ENCODE assay signal across 21 cellular contexts in genomic region chr6:4185419-4185818, GRCh38. TPM values are rescaled to one million over a fixed set of nuclear protein-coding genes. Genes with fewer than 3 reads are reported as not detected.
DNase-seq lines count a peak whose midpoint lies in the region; ATAC-seq and TF ChIP-seq lines count a peak whose summit lies in the region.
"Had no signal": no experiment of that assay in that cellular context is flagged by ENCODE, and none has a peak within 500 bp of the region (broad histone marks: within the 10 kb centered on the region; RNA-seq: fewer than 3 reads in every experiment).

No MANE protein-coding gene starts in this region.

- H3K36me3 Mint-ChIP-seq in activated T-helper 17 cell treated with anti-CD3 and anti-CD28 coated beads, Interleukin-2, amount 50 U/mL, for 72 hours (ENCODE audit: low read depth), result no peaks in the 10 kb centered on the region
- H3K36me3 Mint-ChIP-seq: CD8-positive, alpha-beta T cell had no signal

- H3K4me3 ChIP-seq in GM12865 (ENCODE audit: low read depth, low read length), result no peak overlapping the region
- H3K4me3 ChIP-seq: ascending aorta, skin epidermis had no signal

- TF ChIP-seq CTCF in GM12865 (IDR thresholded peaks at IDR 0.05; ENCODE audit: insufficient read depth, low read depth, low read length, missing control alignments), result no peak
- no peak for TF ChIP-seq CTCF in GM20000 (IDR thresholded peaks at IDR 0.05; ENCODE audit: extremely low read depth, missing control alignments)

- peak overlapping the region; percentile 90 for H3K27ac Mint-ChIP-seq in activated T-helper 17 cell treated with anti-CD3 and anti-CD28 coated beads, Interleukin-2, amount 50 U/mL, for 72 hours
- H3K27ac Mint-ChIP-seq: activated B cell treated with CpG ODN at 0.5 μM for 24 hours; CD8-positive, alpha-beta T cell had no signal

- H3K9me3 Mint-ChIP-seq in activated T-helper 17 cell treated with anti-CD3 and anti-CD28 coated beads, Interleukin-2, amount 50 U/mL, for 72 hours, result no peaks in the 10 kb centered on the region
- H3K9me3 Mint-ChIP-seq: activated B cell treated with CpG ODN at 0.5 μM for 24 hours; central memory CD8-positive, alpha-beta T cell had no signal

- peaks cover 9% of the 10 kb centered on the region for H3K4me1 Mint-ChIP-seq in activated T-helper 17 cell treated with anti-CD3 and anti-CD28 coated beads, Interleukin-2, amount 50 U/mL, for 72 hours
- H3K4me1 Mint-ChIP-seq: activated B cell treated with CpG ODN at 0.5 μM for 24 hours; central memory CD8-positive, alpha-beta T cell had no signal

- H3K27me3 Mint-ChIP-seq in activated T-helper 17 cell treated with anti-CD3 and anti-CD28 coated beads, Interleukin-2, amount 50 U/mL, for 72 hours, result peaks cover 8% of the 10 kb centered on the region

- peak; percentile 90 for ATAC-seq in activated T-helper 17 cell treated with anti-CD3 and anti-CD28 coated beads, Interleukin-2, amount 50 U/mL, for 72 hours (replicated peaks)
- ATAC-seq: CD8-positive, alpha-beta T cell had no signal

- H3K4me3 Mint-ChIP-seq in activated T-helper 17 cell treated with anti-CD3 and anti-CD28 coated beads, Interleukin-2, amount 50 U/mL, for 72 hours, result peak overlapping the region; percentile 67
- H3K4me3 Mint-ChIP-seq: activated B cell treated with CpG ODN at 0.5 μM for 24 hours; CD8-positive, alpha-beta T cell; central memory CD8-positive, alpha-beta T cell had no signal

- DNase-seq in activated CD4-positive, alpha-beta T cell treated with anti-CD3 and anti-CD28 coated beads for 24 hours (ENCODE audit: low read depth in 2 of 2), result peak; percentile 12 to 23
- no peak for DNase-seq in activated CD4-positive, alpha-beta T cell treated with anti-CD3 and anti-CD28 coated beads, Interleukin-2, amount 50 U/mL, for 4 hours
- DNase-seq in GM12865 (ENCODE audit: low read depth), result peak; percentile 8
- DNase-seq in stimulated activated CD4-positive, alpha-beta T cell treated with anti-CD3 and anti-CD28 coated beads, Interleukin-2, amount 100 ng/mL, for 48 hours, result peak; percentile 38 to 41
- DNase-seq in nucleus accumbens (lab: John Stamatoyannopoulos, UW), result no peak
- no peak for DNase-seq in KG1 (lab: John Stamatoyannopoulos, UW)
- DNase-seq in GM20000 (ENCODE audit: low spot score), result no peak
- DNase-seq: activated B cell treated with CpG ODN at 0.5 μM for 24 hours; activated gamma-delta T cell treated with Interleukin-2 at 50 U/mL for 16 hours; CD8-positive, alpha-beta T cell; DMS79; foreskin melanocyte; hippocampal formation; NCI-H1417 treated with DMSO at 0.1 percent for 48 hours; NCI-H2107; NK-92 treated with Interleukin-12 subunit alpha and Interleukin-12 subunit beta, amount 100 ng/mL, for 24 hours; trophoblast cell had no signal

RNA-seq across cellular contexts. Expression of gene ECI2, which starts 50.0 kb away (rescaled TPM):
- total RNA-seq in activated T-helper 17 cell treated with anti-CD3 and anti-CD28 coated beads, Interleukin-2, amount 50 U/mL, for 72 hours, result 10 to 100 TPM; 41.6 to 45.8 TPM

Comparison
In these comparisons a context has a peak if more than half of its experiments do, and no peak if none do; other contexts are left out.
1. DNase-seq: peak in activated CD4-positive, alpha-beta T cell treated with anti-CD3 and anti-CD28 coated beads for 24 hours (2 of 2), GM12865 (single experiment) and stimulated activated CD4-positive, alpha-beta T cell treated with anti-CD3 and anti-CD28 coated beads, Interleukin-2, amount 100 ng/mL, for 48 hours (2 of 2); none in activated CD4-positive, alpha-beta T cell treated with anti-CD3 and anti-CD28 coated beads, Interleukin-2, amount 50 U/mL, for 4 hours (0 of 2), nucleus accumbens (0 of 56), KG1 (single experiment) and GM20000 (single experiment).